Comparison of ENCODE assay signal across 9 cellular contexts in genomic region chr9:95055851-95056551, GRCh38.
DNase-seq lines count a peak whose midpoint lies in the region; ATAC-seq, FAIRE-seq and TF ChIP-seq lines count a peak whose summit lies in the region.
"Had no signal": no experiment of that assay in that cellular context is flagged by ENCODE, and none has a peak within 500 bp of the region (broad histone marks: within the 10 kb centered on the region; RNA-seq: fewer than 3 reads in every experiment).

No MANE protein-coding gene starts in this region.

- no peak for TF ChIP-seq CTCF in IMR-90 (conservative IDR thresholded peaks at IDR 0.05; ENCODE audit: low read depth, low read length)
- no peak for TF ChIP-seq CTCF in kidney (IDR thresholded peaks at IDR 0.05; ENCODE audit: borderline replicate concordance, extremely low read depth, insufficient read depth)

- POLR2A ChIA-PET in IMR-90 (lab: Charles Lee; ENCODE audit: unreplicated experiment), result interaction anchor here (0.7 kb wide), 1 partner anchor 45 kb away, joined by 7 read pairs; no protein-coding TSS in a partner anchor

- peak overlapping the region; percentile 89 for H2AK5ac ChIP-seq in IMR-90 (ENCODE audit: low read depth, low read length)

- H2BK5ac ChIP-seq in IMR-90 (ENCODE audit: low read depth, low read length, poor library complexity, severe bottlenecking), result peak overlapping the region; percentile 98

- H3K4me3 ChIP-seq in IMR-90 (ENCODE audit: insufficient read depth, low read depth, low read length) (peak overlapping the region; percentile 12; the same call in 1 of the 2 replicates), kidney (ENCODE audit: low read length in 2 of 2) (peak overlapping the region; percentile 28 to 32), stomach smooth muscle (ENCODE audit: low read length in 2 of 2) (peak overlapping the region; percentile 65 to 72)
- H3K4me3 ChIP-seq: K562 had no signal

- H3K36me3 ChIP-seq in IMR-90 (ENCODE audit: control insufficient read depth, insufficient read depth, low read length) (peaks cover 8% of the 10 kb centered on the region), kidney (ENCODE audit: control insufficient read depth in 1 of 2, insufficient read depth in 2 of 2, low read length in 2 of 2) (peaks cover 0 to 2% of the 10 kb centered on the region in 2 donors), stomach smooth muscle (ENCODE audit: control insufficient read depth in 2 of 2, insufficient read depth in 2 of 2, low read length in 2 of 2) (peaks cover 0 to 3% of the 10 kb centered on the region in 2 donors)

- in situ Hi-C loops in IMR-90 (cut with MboI; ENCODE audit: low sequenced_read_pairs), result no loop called here

- H2AK9ac ChIP-seq in IMR-90 (replicated peaks; ENCODE audit: low read depth, low read length, poor library complexity), result peak overlapping the region; percentile 69

- peaks cover 14% of the 10 kb centered on the region for H3K9me1 ChIP-seq in IMR-90 (ENCODE audit: insufficient read depth, low read length)

- dilution Hi-C loops in IMR-90 (cut with HindIII; ENCODE audit: low sequenced_read_pairs, unreplicated experiment), result no loop called here

- peak; percentile 25; the same call in 1 of the 2 replicates for TF ChIP-seq RAD21 in IMR-90 (IDR thresholded peaks at IDR 0.05; ENCODE audit: low read length)

- H4K20me1 ChIP-seq in IMR-90 (ENCODE audit: insufficient read depth, low read length), result peaks cover 55% of the 10 kb centered on the region

- H3K27me3 ChIP-seq in IMR-90 (ENCODE audit: control insufficient read depth, insufficient read depth, low read length) (no peaks in the 10 kb centered on the region), stomach smooth muscle (ENCODE audit: control insufficient read depth in 1 of 2, insufficient read depth in 2 of 2, low read length in 2 of 2) (no peaks in the 10 kb centered on the region)

- H2AFZ ChIP-seq in IMR-90 (replicated peaks; ENCODE audit: low read length, poor library complexity), result peak overlapping the region; percentile 2

- H3K4ac ChIP-seq in IMR-90 (ENCODE audit: low read depth, low read length), result peak overlapping the region; percentile 97

- H3K4me1 ChIP-seq in IMR-90 (ENCODE audit: control insufficient read depth, insufficient read depth, low read length) (peaks cover 34% of the 10 kb centered on the region), kidney (ENCODE audit: control insufficient read depth in 1 of 2, insufficient read depth in 1 of 2, low read depth in 1 of 2, low read length in 2 of 2) (peaks cover 25 to 37% of the 10 kb centered on the region in 2 donors), stomach smooth muscle (ENCODE audit: control insufficient read depth, insufficient read depth, low read length) (peaks cover 42% of the 10 kb centered on the region)

- H3K56ac ChIP-seq in IMR-90 (ENCODE audit: extremely low read depth, insufficient read depth, low read length), result peak overlapping the region; percentile 75

- FAIRE-seq in kidney (lab: Jason Lieb, UNC), result no peak
- FAIRE-seq: K562 had no signal

- ATAC-seq in IMR-90 (ENCODE audit: low read depth), result peak; percentile 53
- ATAC-seq in HG02981 (IDR thresholded peaks at IDR 0.05; ENCODE audit: unreplicated experiment), result no peak
- ATAC-seq in HG02885 (IDR thresholded peaks at IDR 0.05; ENCODE audit: poor library complexity, unreplicated experiment), result no peak
- ATAC-seq: K562 had no signal

- peak overlapping the region; percentile 99 for H4K91ac ChIP-seq in IMR-90 (ENCODE audit: insufficient read depth, low read depth, low read length)

- H3K9ac ChIP-seq in IMR-90 (ENCODE audit: low read depth, low read length), result peak overlapping the region; percentile 97
- peak overlapping the region; percentile 55 to 74 for H3K9ac ChIP-seq in kidney (ENCODE audit: low read length in 2 of 2)
- peak overlapping the region; percentile 52 to 72 for H3K9ac ChIP-seq in stomach smooth muscle (ENCODE audit: low read length in 2 of 2)

- peak overlapping the region; percentile 99 for H2BK120ac ChIP-seq in IMR-90 (ENCODE audit: low read depth, low read length)

- intact Hi-C loops in IMR-90 (cut with micrococcal nuclease), result loop anchor here (5.0 kb wide), 1 partner anchor 134 kb away; no protein-coding TSS in a partner anchor
- intact Hi-C loops in kidney (cut with DNase I), result no loop called here

- H4K8ac ChIP-seq in IMR-90 (ENCODE audit: low read depth in 2 of 2, low read length in 2 of 2), result peak overlapping the region; percentile 74 to 96

- peak overlapping the region; percentile 93 for H3K4me2 ChIP-seq in IMR-90 (ENCODE audit: low read depth, low read length)

- peak; percentile 77 for DNase-seq in IMR-90
- DNase-seq in caudate nucleus (lab: John Stamatoyannopoulos, UW), result peak in 4 of 61 donors; percentile 29 to 46 (median 40)
- no peak for DNase-seq in kidney
- no peak for DNase-seq in activated T-cell treated with anti-CD3 and anti-CD28 coated beads, Interleukin-2, amount 50 U/mL, for 1 hour
- DNase-seq in T-helper 1 cell, result no peak

- H3K14ac ChIP-seq in IMR-90 (replicated peaks; ENCODE audit: low read depth, low read length), result peak overlapping the region; percentile 91

- 0% methylated on average over 3 of the region's 15 CpGs; no CpG with 5 or more reads in 1 of the 2 experiments for WGBS in IMR-90 (ENCODE audit: extremely low coverage in 2 of 2, insufficient read length in 1 of 2), 2 experiments

- H2BK20ac ChIP-seq in IMR-90 (ENCODE audit: low read depth, low read length), result peak overlapping the region; percentile 80

- CTCF ChIA-PET in IMR-90 (lab: Yijun Ruan, JAX), result no interaction called here

- H3K23ac ChIP-seq in IMR-90 (ENCODE audit: low read depth, low read length), result peak overlapping the region; percentile 98

- no peaks in the 10 kb centered on the region for H3K9me3 ChIP-seq in IMR-90 (ENCODE audit: control insufficient read depth, insufficient read depth, low read length)
- no peaks in the 10 kb centered on the region for H3K9me3 ChIP-seq in kidney (ENCODE audit: control insufficient read depth in 1 of 2, low read length in 2 of 2)
- no peaks in the 10 kb centered on the region for H3K9me3 ChIP-seq in stomach smooth muscle (ENCODE audit: control insufficient read depth in 2 of 2, low read length in 2 of 2)

- peak overlapping the region; percentile 98 for H3K18ac ChIP-seq in IMR-90 (ENCODE audit: low read depth, low read length)

- peak overlapping the region; percentile 70 for H4K5ac ChIP-seq in IMR-90 (ENCODE audit: low read depth, low read length)

- H3K79me1 ChIP-seq in IMR-90 (ENCODE audit: low read depth in 1 of 2, low read length in 2 of 2), result peaks cover 17 to 65% of the 10 kb centered on the region in 2 experiments; a peak in 3 of 4 replicates

- no TSS peak for BruUV-seq in IMR-90 (replicated peaks; lab: Mats Ljungman, UMichigan)

- H2BK15ac ChIP-seq in IMR-90 (ENCODE audit: low read depth, low read length), result peak overlapping the region; percentile 25; the same call in 1 of the 3 replicates

- peak; percentile 70 for TF ChIP-seq POLR2A in IMR-90 (IDR thresholded peaks at IDR 0.05; ENCODE audit: low read depth, low read length)

- H3K27ac ChIP-seq in IMR-90 (ENCODE audit: insufficient read depth, low read length), result peak overlapping the region; percentile 99
- peak overlapping the region; percentile 93 for H3K27ac ChIP-seq in caudate nucleus (ENCODE audit: low read depth, low read length)
- H3K27ac ChIP-seq in kidney (ENCODE audit: low read depth in 2 of 2, low read length in 2 of 2), result peak overlapping the region; percentile 62 to 82
- peak overlapping the region; percentile 81 for H3K27ac ChIP-seq in stomach smooth muscle (ENCODE audit: low read length)

TF ChIP-seq in IMR-90, 13 proteins besides CTCF, POLR2A, EP300 and RAD21:
- 0 out of 2 replicates have a peak, but pooled peaks have one; percentile 9 for TF ChIP-seq CEBPB (IDR thresholded peaks at IDR 0.05; ENCODE audit: low read depth, low read length)
- TF ChIP-seq MAFK (IDR thresholded peaks at IDR 0.05; ENCODE audit: low read depth, low read length), result peak; percentile 34
- no peak; the same call in 1 of the 2 replicates for TF ChIP-seq BHLHE40 (IDR thresholded peaks at IDR 0.05; ENCODE audit: low read depth, low read length)
- TF ChIP-seq FOS (IDR thresholded peaks at IDR 0.05; ENCODE audit: low read depth, low read length), result no peak
- peak; percentile 78 for TF ChIP-seq MXI1 (IDR thresholded peaks at IDR 0.05; ENCODE audit: borderline replicate concordance, low read depth, low read length)

Comparison
In these comparisons a context has a peak if more than half of its experiments do, and no peak if none do; other contexts are left out.
1. H3K4me3 ChIP-seq: peak in every context shown above with its lines; median percentile 68 in stomach smooth muscle; 30 in kidney; 12 in IMR-90.